In the genomic region with DNA sequence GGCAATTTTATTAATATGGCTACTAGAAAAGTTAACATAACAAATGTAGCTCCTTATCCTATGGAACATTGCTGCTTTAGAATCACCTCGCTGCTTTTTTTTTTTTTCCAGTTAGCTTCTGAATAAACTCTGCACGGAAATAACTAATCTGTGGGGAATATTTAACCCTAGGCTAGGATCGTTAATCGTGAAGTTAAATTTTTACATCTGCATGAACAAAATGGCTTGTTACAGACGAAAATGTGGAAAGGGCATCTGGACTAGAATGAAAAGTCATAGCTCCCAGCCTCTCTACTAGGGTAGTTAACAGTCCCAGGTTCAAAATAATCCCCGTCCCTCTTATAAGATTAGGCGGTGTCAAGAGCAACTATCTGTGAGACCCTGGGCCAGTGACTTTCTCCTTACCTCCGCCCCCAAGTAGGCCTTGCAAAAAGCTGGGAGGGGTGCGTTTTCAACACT, we compare ENCODE assay signal across 8 cellular contexts. TPM values are rescaled to one million over a fixed set of nuclear protein-coding genes. Genes with fewer than 3 reads are reported as not detected.
A peak's percentile ranks its signal among the peaks of the same experiment; 100 is the strongest.
DNase-seq lines count a peak whose midpoint lies in the region; ATAC-seq, FAIRE-seq and TF ChIP-seq lines count a peak whose summit lies in the region.

No MANE protein-coding gene starts in this region.

- CTCF ChIA-PET in K562 (lab: Yijun Ruan, JAX; ENCODE audit: low intra/inter-chr PET ratio) = interaction anchor here (1.1 kb wide), 1 partner anchor 305 kb away, joined by 3 read pairs; no protein-coding TSS in a partner anchor

- TF ChIP-seq EP300 in K562 (IDR thresholded peaks at IDR 0.05; ENCODE audit: low read length) = peak; percentile 4; the same call in 1 of the 2 replicates

- H4K20me1 ChIP-seq in K562 (replicated peaks; ENCODE audit: control insufficient read depth, insufficient read depth, low read length) = no peaks in the 10 kb centered on the region

- H4K8ac ChIP-seq in mesenchymal stem cell (ENCODE audit: low read length) = peak overlapping the region; percentile 69

- no peak overlapping the region for H2BK15ac ChIP-seq in mesenchymal stem cell (ENCODE audit: low read depth, poor library complexity, severe bottlenecking)

- FAIRE-seq in K562 (lab: Jason Lieb, UNC) = peak; percentile 85

- H3K9me1 ChIP-seq in K562 (ENCODE audit: control insufficient read depth, insufficient read depth, low read length) = no peaks in the 10 kb centered on the region

- no peaks in the 10 kb centered on the region for H3K9me3 ChIP-seq in K562 (replicated peaks; ENCODE audit: control insufficient read depth, insufficient read depth, low read depth, low read length)
- no peaks in the 10 kb centered on the region for H3K9me3 ChIP-seq in mesenchymal stem cell (ENCODE audit: control insufficient read depth, low read length)
- H3K9me3 ChIP-seq in vagina = no peaks in the 10 kb centered on the region

- peak overlapping the region; percentile 92 for H2AFZ ChIP-seq in K562 (ENCODE audit: low read depth, low read length)
- H2AFZ ChIP-seq in mesenchymal stem cell (ENCODE audit: low read depth, low read length) = peak overlapping the region; percentile 98

- no peak overlapping the region for H3K18ac ChIP-seq in mesenchymal stem cell (ENCODE audit: low read depth in 1 of 2, low read length in 2 of 2)

- TF ChIP-seq RAD21 in K562 (CRISPR knock-in tag; conservative IDR thresholded peaks at IDR 0.05 in 1 of 2, IDR thresholded peaks at IDR 0.05 in 1 of 2) = no peak

- no peak overlapping the region for H3K14ac ChIP-seq in mesenchymal stem cell (ENCODE audit: low read length in 2 of 2)

- H3K4me1 ChIP-seq in K562 (replicated peaks in 1 of 2; ENCODE audit: control insufficient read depth in 2 of 2, insufficient read depth in 2 of 2, low read length in 2 of 2) (peaks cover 16 to 26% of the 10 kb centered on the region in 2 experiments; a peak in 4 of 5 replicates), mesenchymal stem cell (ENCODE audit: control insufficient read depth, insufficient read depth, low read depth, low read length) (peaks cover 28% of the 10 kb centered on the region), vagina (peaks cover 44% of the 10 kb centered on the region)

- POLR2A ChIA-PET in K562 (lab: Yijun Ruan, JAX) = interaction anchor here (0.5 to 3.8 kb wide), 22 partner anchors 10 to 802 kb away, joined by 3 to 12 read pairs (median 4); a partner anchor contains a TSS

- H3K27ac ChIP-seq in HL-60 (replicated peaks) = peak overlapping the region; percentile 66
- peak overlapping the region; percentile 78 for H3K27ac ChIP-seq in K562 (ENCODE audit: extremely low read depth, low read depth, low read length)
- peak overlapping the region; percentile 96 for H3K27ac ChIP-seq in mesenchymal stem cell (ENCODE audit: low read length, poor library complexity, severe bottlenecking)
- H3K27ac ChIP-seq in vagina = peak overlapping the region; percentile 87

- H2BK120ac ChIP-seq in mesenchymal stem cell (ENCODE audit: low read depth, low read length) = no peak overlapping the region

- H3K79me1 ChIP-seq in mesenchymal stem cell (replicated peaks; ENCODE audit: low read length, poor library complexity, severe bottlenecking) = peaks cover 9% of the 10 kb centered on the region

- peak; percentile 37 for DNase-seq in DMS114 treated with DMSO at 0.1 percent for 48 hours (lab: John Stamatoyannopoulos, UW; ENCODE audit: unreplicated experiment)
- no peak for DNase-seq in HL-60 (ENCODE audit: low read depth in 1 of 2, low spot score in 1 of 2)
- no peak for DNase-seq in K562 (ENCODE audit: extremely low read depth in 1 of 4, low spot score in 3 of 4)
- DNase-seq in mesenchymal stem cell = peak; percentile 27
- no peak for DNase-seq in vagina (ENCODE audit: extremely low spot score in 2 of 2)
- no peak for DNase-seq in SW480 (ENCODE audit: low spot score)
- DNase-seq in SHP77 treated with DMSO at 0.1 percent for 48 hours (lab: John Stamatoyannopoulos, UW) = no peak

- H2BK5ac ChIP-seq in mesenchymal stem cell (ENCODE audit: low read depth, low read length, poor library complexity, severe bottlenecking) = peak overlapping the region; percentile 99

- peak overlapping the region; percentile 53 for H3K4me3 ChIP-seq in HL-60 (replicated peaks; ENCODE audit: insufficient read depth, low read length)
- peak overlapping the region; percentile 66 for H3K4me3 ChIP-seq in K562
- H3K4me3 ChIP-seq in mesenchymal stem cell (ENCODE audit: insufficient read depth in 1 of 2, low read depth in 1 of 2, low read length in 2 of 2) = peak overlapping the region; percentile 82 to 86
- H3K4me3 ChIP-seq in vagina = peak overlapping the region; percentile 58 to 74

- H3K4me2 ChIP-seq in K562 (ENCODE audit: insufficient read depth, low read length) = peak overlapping the region; percentile 96
- H3K4me2 ChIP-seq in mesenchymal stem cell (ENCODE audit: low read length, poor library complexity, severe bottlenecking) = peak overlapping the region; percentile 82

- peaks cover 43% of the 10 kb centered on the region for H3K79me2 ChIP-seq in K562 (ENCODE audit: control insufficient read depth, insufficient read depth, low read length)

- H3K9ac ChIP-seq in K562 (ENCODE audit: insufficient read depth in 1 of 2, low read depth in 2 of 2, low read length in 2 of 2) (peak overlapping the region; percentile 84 to 93), mesenchymal stem cell (ENCODE audit: low read length) (peak overlapping the region; percentile 84)

- no peak overlapping the region for H4K91ac ChIP-seq in mesenchymal stem cell (ENCODE audit: low read length)

- under 1% methylated on average over 9 of the region's 9 CpGs for WGBS in K562 (ENCODE audit: insufficient coverage, low coverage, missing lambda C conversion rate)
- 31% methylated on average over 9 of the region's 9 CpGs for WGBS in mesenchymal stem cell

- no peak overlapping the region for H3K23ac ChIP-seq in mesenchymal stem cell (ENCODE audit: low read length in 2 of 2)

- TF ChIP-seq POLR2A in K562 (conservative IDR thresholded peaks at IDR 0.05) = no peak
- TF ChIP-seq POLR2A in vagina (IDR thresholded peaks at IDR 0.05) = no peak

- in situ Hi-C loops in K562 (cut with MboI) = no loop called here

- peak; percentile 65; the same call in 2 of the 3 replicates for ATAC-seq in K562
- no peak for ATAC-seq in GM19035 (IDR thresholded peaks at IDR 0.05; ENCODE audit: unreplicated experiment)

- BruUV-seq in K562 (replicated peaks; lab: Mats Ljungman, UMichigan) = no TSS peak

- H2BK12ac ChIP-seq in mesenchymal stem cell (ENCODE audit: low read length in 2 of 2) = no peak overlapping the region

- intact Hi-C loops in K562 (cut with micrococcal nuclease) (loop anchor here (2.0 to 5.0 kb wide), 2 partner anchors 52 to 96 kb away; no protein-coding TSS in a partner anchor), vagina (cut with DNase I) (loop anchor here (10.0 kb wide), 1 partner anchor 74 kb away; a partner anchor contains a TSS)

- no peaks in the 10 kb centered on the region for H3K27me3 ChIP-seq in HL-60 (ENCODE audit: insufficient read depth, poor library complexity, severe bottlenecking)
- H3K27me3 ChIP-seq in K562 (ENCODE audit: control insufficient read depth in 2 of 2, insufficient read depth in 2 of 2, low read length in 2 of 2) = no peaks in the 10 kb centered on the region
- H3K27me3 ChIP-seq in mesenchymal stem cell (ENCODE audit: control insufficient read depth in 1 of 2, insufficient read depth in 1 of 2, low read length in 2 of 2) = no peaks in the 10 kb centered on the region
- no peaks in the 10 kb centered on the region for H3K27me3 ChIP-seq in vagina

- no peak overlapping the region for H3K4ac ChIP-seq in mesenchymal stem cell (ENCODE audit: low read depth in 1 of 2, low read length in 2 of 2)

- no peak overlapping the region for H2AK5ac ChIP-seq in mesenchymal stem cell (ENCODE audit: low read length, severe bottlenecking)

- H3K36me3 ChIP-seq in K562 (ENCODE audit: control insufficient read depth, insufficient read depth, low read length) = peaks cover 22% of the 10 kb centered on the region
- no peaks in the 10 kb centered on the region for H3K36me3 ChIP-seq in mesenchymal stem cell (ENCODE audit: control insufficient read depth in 1 of 2, insufficient read depth in 2 of 2, low read depth in 1 of 2, low read length in 2 of 2)
- no peaks in the 10 kb centered on the region for H3K36me3 ChIP-seq in vagina

- TF ChIP-seq CTCF in HL-60 (IDR thresholded peaks at IDR 0.05; ENCODE audit: insufficient read depth, low read length) (no peak), K562 (IDR thresholded peaks at IDR 0.05 in 2 of 3, conservative IDR thresholded peaks at IDR 0.05 in 1 of 3; ENCODE audit: insufficient read depth in 2 of 3, low read depth in 1 of 3, low read length in 3 of 3) (no peak), vagina (IDR thresholded peaks at IDR 0.05) (no peak)

TF ChIP-seq in K562, 482 proteins besides CTCF, POLR2A, EP300 and RAD21 (continues in another document):
- TF ChIP-seq ZNF436 (CRISPR knock-in tag; IDR thresholded peaks at IDR 0.05) = 0 out of 2 replicates have a peak, but pooled peaks have one; percentile 14
- no peak for TF ChIP-seq RBM14 (IDR thresholded peaks at IDR 0.05; ENCODE audit: borderline replicate concordance, insufficient read depth, low read depth, low read length)

RNA-seq across cellular contexts. Expression of a gene that starts 0.5 kb away (rescaled TPM):
- total RNA-seq in K562 (2011; cell fraction: chromatin; rRNA removed; ENCODE audit: low replicate concordance) = 50.2 and 52.9 TPM in 2 replicates
- total RNA-seq in K562 (2011; cell fraction: nucleolus; rRNA removed) = 43.7 and 56.8 TPM in 2 replicates
- total RNA-seq in K562 (2011; cell fraction: nucleoplasm; rRNA removed) = 53.5 and 62.8 TPM in 2 replicates
- total RNA-seq in K562 (2014; rRNA removed) (7.0 and 9.9 TPM in 2 replicates), K562 (2014; rRNA removed; fragmentation: Illumina TruSeq; extraction: Trizol) (7.3 and 8.3 TPM in 2 replicates), K562 (2015; rRNA removed; fragmentation: Illumina TruSeq; extraction: Trizol) (6.3 and 6.9 TPM in 2 replicates), K562 (2021) (11.5 and 13.3 TPM in 2 replicates), vagina (15.2 TPM)
- polyA plus RNA-seq in K562 (2011; rRNA removed) (16.6 and 18.9 TPM in 2 replicates), K562 (2014; fragmentation: Illumina TruSeq; extraction: Trizol) (12.5 and 15.7 TPM in 2 replicates), K562 (2014; fragmentation: Nextera tagmentation; extraction: Ambion mirVana) (1 to 10 TPM; 3.0 to 3.3 TPM), K562 (2014; rRNA removed) (8.4 and 9.0 TPM in 2 replicates)
- 19.7 and 24.6 TPM in 2 replicates for polyA plus RNA-seq in K562 (2011; cell fraction: cytosol; rRNA removed)
- polyA plus RNA-seq in K562 (2011; cell fraction: nucleus; rRNA removed) = 77.0 and 105 TPM in 2 replicates
- polyA plus RNA-seq in K562 (2012) = 5.5 and 7.3 TPM in 2 replicates
- polyA minus RNA-seq in K562 (2011; rRNA and poly(A)+ RNA removed) = 15.8 TPM in 2 replicates
- 8.6 and 11.3 TPM in 2 replicates for polyA minus RNA-seq in K562 (2011; cell fraction: cytosol; rRNA and poly(A)+ RNA removed)
- polyA minus RNA-seq in K562 (2011; cell fraction: nucleus; rRNA and poly(A)+ RNA removed) = 15.1 and 16.0 TPM in 2 replicates
- 1.7 TPM for polyA plus RNA-seq in mesenchymal stem cell (2013, experiment 1 of 2)
- polyA plus RNA-seq in mesenchymal stem cell (2013, experiment 2 of 2) = 1.7 TPM

Comparison
In these comparisons a context has a peak if more than half of its experiments do, and no peak if none do; other contexts are left out.
1. DNase-seq: peak in DMS114 treated with DMSO at 0.1 percent for 48 hours (single experiment) and mesenchymal stem cell (single experiment); none in HL-60 (0 of 2), K562 (0 of 4), vagina (0 of 2), SW480 (single experiment) and SHP77 treated with DMSO at 0.1 percent for 48 hours (single experiment).
2. Peak in every context shown above with its lines, with median percentiles within 50 percentile points of each other: H3K27ac ChIP-seq and H3K4me3 ChIP-seq.